2 cellular contexts compared by ENCODE assay signal in the genomic region with DNA sequence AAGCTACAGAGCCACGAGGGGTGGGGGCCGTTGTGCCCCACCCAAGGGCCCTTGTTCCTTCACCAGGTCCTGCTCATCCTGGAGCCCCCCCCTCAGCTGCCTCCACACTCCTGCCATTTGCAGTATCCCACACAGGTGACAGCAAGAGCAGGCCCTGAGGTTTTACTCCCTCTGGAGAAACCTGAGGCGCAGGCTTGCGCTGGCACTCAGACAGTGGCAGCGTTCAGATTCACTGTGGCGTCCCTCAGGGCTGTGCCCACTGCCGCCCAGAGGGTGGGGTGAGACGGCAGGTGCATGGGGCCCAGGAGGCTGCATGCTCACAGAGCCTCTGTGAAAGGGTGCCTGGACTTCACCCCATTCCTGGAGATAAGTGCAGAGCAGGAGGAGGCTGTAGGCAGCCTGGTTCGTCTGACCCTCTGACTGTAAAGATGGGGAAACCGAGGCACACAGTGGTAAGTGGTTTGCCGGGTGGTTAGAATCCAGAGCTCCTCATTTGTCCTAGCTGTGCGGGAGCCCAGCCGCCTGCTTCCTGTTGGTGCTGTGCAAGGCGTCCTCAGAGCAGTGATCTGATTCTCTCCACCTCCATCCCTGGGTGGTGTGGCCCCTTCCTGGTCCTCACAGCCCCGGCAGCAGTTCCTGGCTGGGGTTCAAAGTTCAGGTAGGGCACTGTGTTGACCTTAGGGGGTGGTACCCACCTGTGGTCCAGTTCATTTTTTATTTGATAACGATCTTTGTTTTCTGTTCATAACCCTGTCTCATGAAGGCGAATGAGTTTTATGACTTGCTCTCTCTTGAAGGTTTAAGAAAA.
TF ChIP-seq lines count a peak whose summit lies in the region.

No MANE protein-coding gene starts in this region.

TF ChIP-seq in SK-N-SH, 30 proteins besides CTCF, POLR2A, EP300 and RAD21 (continued from another document):
- TF ChIP-seq ZBTB33 (IDR thresholded peaks at IDR 0.05; ENCODE audit: borderline replicate concordance, low read depth) (no peak), RXRA (IDR thresholded peaks at IDR 0.05; ENCODE audit: borderline replicate concordance, low read depth) (no peak), FOXJ3 (CRISPR knock-in tag; IDR thresholded peaks at IDR 0.05) (no peak), MXI1 (IDR thresholded peaks at IDR 0.05; ENCODE audit: low read depth, low read length) (no peak)

TF ChIP-seq in SK-N-SH treated with all-trans-retinoic acid at 6 μM for 48 hours, 23 proteins besides CTCF, POLR2A, EP300 and RAD21 (continued from another document):
- TF ChIP-seq CSRNP3 (CRISPR knock-in tag; IDR thresholded peaks at IDR 0.05) (no peak), BACH2 (CRISPR knock-in tag; IDR thresholded peaks at IDR 0.05; ENCODE audit: borderline replicate concordance) (no peak), ZFP30 (CRISPR knock-in tag; IDR thresholded peaks at IDR 0.05) (no peak), SNAI2 (CRISPR knock-in tag; IDR thresholded peaks at IDR 0.05) (no peak), OSR1 (CRISPR knock-in tag; IDR thresholded peaks at IDR 0.05) (no peak), TSHZ2 (CRISPR knock-in tag; IDR thresholded peaks at IDR 0.05) (no peak), RARB (CRISPR knock-in tag; IDR thresholded peaks at IDR 0.05) (no peak), ISL1 (CRISPR knock-in tag; IDR thresholded peaks at IDR 0.05) (no peak), ZNF565 (CRISPR knock-in tag; conservative IDR thresholded peaks at IDR 0.05; ENCODE audit: low read depth) (no peak), ESRRG (CRISPR knock-in tag; IDR thresholded peaks at IDR 0.05) (no peak), ZFP3 (CRISPR knock-in tag; IDR thresholded peaks at IDR 0.05) (no peak)
- TF ChIP-seq, protein P1, sequence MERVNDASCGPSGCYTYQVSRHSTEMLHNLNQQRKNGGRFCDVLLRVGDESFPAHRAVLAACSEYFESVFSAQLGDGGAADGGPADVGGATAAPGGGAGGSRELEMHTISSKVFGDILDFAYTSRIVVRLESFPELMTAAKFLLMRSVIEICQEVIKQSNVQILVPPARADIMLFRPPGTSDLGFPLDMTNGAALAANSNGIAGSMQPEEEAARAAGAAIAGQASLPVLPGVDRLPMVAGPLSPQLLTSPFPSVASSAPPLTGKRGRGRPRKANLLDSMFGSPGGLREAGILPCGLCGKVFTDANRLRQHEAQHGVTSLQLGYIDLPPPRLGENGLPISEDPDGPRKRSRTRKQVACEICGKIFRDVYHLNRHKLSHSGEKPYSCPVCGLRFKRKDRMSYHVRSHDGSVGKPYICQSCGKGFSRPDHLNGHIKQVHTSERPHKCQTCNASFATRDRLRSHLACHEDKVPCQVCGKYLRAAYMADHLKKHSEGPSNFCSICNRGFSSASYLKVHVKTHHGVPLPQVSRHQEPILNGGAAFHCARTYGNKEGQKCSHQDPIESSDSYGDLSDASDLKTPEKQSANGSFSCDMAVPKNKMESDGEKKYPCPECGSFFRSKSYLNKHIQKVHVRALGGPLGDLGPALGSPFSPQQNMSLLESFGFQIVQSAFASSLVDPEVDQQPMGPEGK (CRISPR knock-in tag; IDR thresholded peaks at IDR 0.05; ENCODE audit: borderline replicate concordance) = no peak
- TF ChIP-seq, protein P2, sequence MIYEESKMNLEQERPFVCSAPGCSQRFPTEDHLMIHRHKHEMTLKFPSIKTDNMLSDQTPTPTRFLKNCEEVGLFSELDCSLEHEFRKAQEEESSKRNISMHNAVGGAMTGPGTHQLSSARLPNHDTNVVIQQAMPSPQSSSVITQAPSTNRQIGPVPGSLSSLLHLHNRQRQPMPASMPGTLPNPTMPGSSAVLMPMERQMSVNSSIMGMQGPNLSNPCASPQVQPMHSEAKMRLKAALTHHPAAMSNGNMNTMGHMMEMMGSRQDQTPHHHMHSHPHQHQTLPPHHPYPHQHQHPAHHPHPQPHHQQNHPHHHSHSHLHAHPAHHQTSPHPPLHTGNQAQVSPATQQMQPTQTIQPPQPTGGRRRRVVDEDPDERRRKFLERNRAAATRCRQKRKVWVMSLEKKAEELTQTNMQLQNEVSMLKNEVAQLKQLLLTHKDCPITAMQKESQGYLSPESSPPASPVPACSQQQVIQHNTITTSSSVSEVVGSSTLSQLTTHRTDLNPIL (CRISPR knock-in tag; IDR thresholded peaks at IDR 0.05; ENCODE audit: low read depth) = no peak
